ENCODE assay signal across 9 cellular contexts in the genomic region with DNA sequence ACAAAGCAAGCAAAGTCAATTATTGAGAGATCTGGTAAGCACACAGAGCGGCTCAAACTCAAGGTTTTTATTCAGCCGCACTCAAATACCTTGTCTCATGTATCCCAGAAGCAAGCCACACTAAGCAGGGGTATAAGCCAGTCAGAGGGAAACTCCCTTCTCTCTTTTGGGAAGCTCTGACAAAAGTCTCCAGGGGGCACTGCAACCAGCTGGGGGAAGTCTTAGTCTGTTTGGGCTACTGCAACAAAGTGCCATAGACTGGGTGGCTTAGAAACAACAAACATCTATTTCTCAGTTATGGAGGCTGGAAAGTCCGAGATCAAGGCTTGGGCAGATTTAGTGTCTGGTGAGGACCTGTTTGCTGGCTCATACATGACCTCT.
DNase-seq lines count a peak whose midpoint lies in the region; ATAC-seq and TF ChIP-seq lines count a peak whose summit lies in the region.
"Had no signal": no experiment of that assay in that cellular context is flagged by ENCODE, and none has a peak within 500 bp of the region (broad histone marks: within the 10 kb centered on the region; RNA-seq: fewer than 3 reads in every experiment).

No MANE protein-coding gene starts in this region.

- DNase-seq in COLO668 (lab: John Stamatoyannopoulos, UW; ENCODE audit: unreplicated experiment) = peak; percentile 12
- no peak for DNase-seq in HCT116 (ENCODE audit: low read depth, low spot score)
- no peak for DNase-seq in activated B cell treated with CpG ODN at 0.5 μM for 24 hours
- no peak for DNase-seq in lower lobe of right lung
- no peak for DNase-seq in NCI-H2029 treated with DMSO at 0.1 percent for 48 hours (lab: John Stamatoyannopoulos, UW)
- no peak for DNase-seq in activated naive CD4-positive, alpha-beta T cell treated with anti-CD3 and anti-CD28 coated beads, Interleukin-2, amount 50 U/mL, for 72 hours (ENCODE audit: low spot score in 2 of 2)
- DNase-seq in NCI-H2081 treated with DMSO at 0.1 percent for 48 hours (lab: John Stamatoyannopoulos, UW) = no peak
- no peak for DNase-seq in T-helper 2 cell
- DNase-seq: stimulated activated CD4-positive, alpha-beta T cell treated with anti-CD3 and anti-CD28 coated beads, Interleukin-2, amount 100 ng/mL, for 24 hours had no signal

- H3K79me2 ChIP-seq in HCT116 (ENCODE audit: insufficient read depth, low read length) = no peaks in the 10 kb centered on the region

- H4K20me1 ChIP-seq in HCT116 (ENCODE audit: insufficient read depth) = no peaks in the 10 kb centered on the region

- no peaks in the 10 kb centered on the region for H3K36me3 ChIP-seq in HCT116 (ENCODE audit: control insufficient read depth in 1 of 2, insufficient read depth in 2 of 2, low read length in 2 of 2)
- H3K36me3 ChIP-seq in lower lobe of right lung = no peaks in the 10 kb centered on the region

- no peak overlapping the region for H3K27ac Mint-ChIP-seq in activated B cell treated with CpG ODN at 0.5 μM for 24 hours
- H3K27ac Mint-ChIP-seq in activated naive CD4-positive, alpha-beta T cell treated with anti-CD3 and anti-CD28 coated beads, Interleukin-2, amount 50 U/mL, for 72 hours = no peak overlapping the region

- H2AFZ ChIP-seq in HCT116 (ENCODE audit: low read depth, low read length, poor library complexity, severe bottlenecking) = peak overlapping the region; percentile 39

- no peak overlapping the region for H3K4me3 ChIP-seq in HCT116 (replicated peaks in 1 of 2; ENCODE audit: low read depth in 1 of 2, low read length in 2 of 2)
- H3K4me3 ChIP-seq in lower lobe of right lung = no peak overlapping the region

- H3K36me3 Mint-ChIP-seq in activated B cell treated with CpG ODN at 0.5 μM for 24 hours (ENCODE audit: low read depth) = no peaks in the 10 kb centered on the region
- H3K36me3 Mint-ChIP-seq in activated naive CD4-positive, alpha-beta T cell treated with anti-CD3 and anti-CD28 coated beads, Interleukin-2, amount 50 U/mL, for 72 hours = no peaks in the 10 kb centered on the region

- H3K9me3 Mint-ChIP-seq in activated B cell treated with CpG ODN at 0.5 μM for 24 hours = no peaks in the 10 kb centered on the region
- H3K9me3 Mint-ChIP-seq in activated naive CD4-positive, alpha-beta T cell treated with anti-CD3 and anti-CD28 coated beads, Interleukin-2, amount 50 U/mL, for 72 hours = no peaks in the 10 kb centered on the region

- H3K4me2 ChIP-seq in HCT116 (ENCODE audit: low read length) = no peak overlapping the region

- no peaks in the 10 kb centered on the region for H3K27me3 ChIP-seq in HCT116 (ENCODE audit: insufficient read depth, low read length)
- H3K27me3 ChIP-seq in lower lobe of right lung (ENCODE audit: low read depth) = no peaks in the 10 kb centered on the region

- peak; percentile 36 for TF ChIP-seq RAD21 in HCT116 (IDR thresholded peaks at IDR 0.05; ENCODE audit: low read depth)

- POLR2A ChIA-PET in HCT116 (lab: Charles Lee) = no interaction called here
- POLR2A ChIA-PET in activated B cell treated with CpG ODN at 0.5 μM for 24 hours (lab: Charles Lee) = interaction anchor here (1.0 kb wide), 1 partner anchor 96 kb away, joined by 3 read pairs; no protein-coding TSS in a partner anchor

- no peak for TF ChIP-seq POLR2A in HCT116 (IDR thresholded peaks at IDR 0.05; ENCODE audit: borderline replicate concordance, extremely low read depth, insufficient read depth, insufficient read length)

- H3K4me3 Mint-ChIP-seq in activated B cell treated with CpG ODN at 0.5 μM for 24 hours = no peak overlapping the region

- no peaks in the 10 kb centered on the region for H3K4me1 Mint-ChIP-seq in activated B cell treated with CpG ODN at 0.5 μM for 24 hours

- intact Hi-C loops in HCT116 (cut with micrococcal nuclease) (loop anchor here (2.0 kb wide), 1 partner anchor 246 kb away; a partner anchor contains a TSS), activated B cell treated with CpG ODN at 0.5 μM for 24 hours (cut with micrococcal nuclease) (loop anchor here (1.0 to 10.0 kb wide), 3 partner anchors 248 to 490 kb away; no protein-coding TSS in a partner anchor), lower lobe of right lung (cut with DNase I) (no loop called here)

- BruUV-seq in HCT116 (replicated peaks; lab: Mats Ljungman, UMichigan) = no TSS peak

- H3K9me3 ChIP-seq in HCT116 (ENCODE audit: control insufficient read depth in 1 of 2, insufficient read depth in 1 of 2, low read depth in 1 of 2, low read length in 2 of 2) = no peaks in the 10 kb centered on the region
- H3K9me3 ChIP-seq in lower lobe of right lung = no peaks in the 10 kb centered on the region

- no peaks in the 10 kb centered on the region; the same call in 1 of the 2 replicates for H3K9me2 ChIP-seq in HCT116 (ENCODE audit: insufficient read depth)

- CTCF ChIA-PET in HCT116 (lab: Charles Lee) = interaction anchor here (0.8 kb wide), 1 partner anchor 246 kb away, joined by 3 read pairs; a partner anchor contains a TSS
- CTCF ChIA-PET in activated B cell treated with CpG ODN at 0.5 μM for 24 hours (lab: Charles Lee) = interaction anchor here (0.7 to 1.6 kb wide), 4 partner anchors 246 to 280 kb away, joined by 3 to 7 read pairs (median 3); a partner anchor contains a TSS

- no peak overlapping the region for H3K27ac ChIP-seq in HCT116 (ENCODE audit: low read depth, low read length)
- H3K27ac ChIP-seq in lower lobe of right lung = no peak overlapping the region

- RAD21 ChIA-PET in HCT116 (lab: Charles Lee; ENCODE audit: low non-redundant PET in 1 of 2, low total read pairs in 2 of 2, uncharacterized antibody in 2 of 2, unreplicated experiment in 2 of 2) = no interaction called here

- ATAC-seq in HCT116 (peak; percentile 78), activated B cell treated with CpG ODN at 0.5 μM for 24 hours (ENCODE audit: low read depth) (peak; percentile 28), lower lobe of right lung (peak; percentile 40 to 43)
- no peak for ATAC-seq in activated naive CD4-positive, alpha-beta T cell treated with anti-CD3 and anti-CD28 coated beads, Interleukin-2, amount 50 U/mL, for 72 hours

- no peaks in the 10 kb centered on the region for H3K27me3 Mint-ChIP-seq in activated B cell treated with CpG ODN at 0.5 μM for 24 hours

- TF ChIP-seq CTCF in HCT116 (IDR thresholded peaks at IDR 0.05 in 2 of 3, conservative IDR thresholded peaks at IDR 0.05 in 1 of 3; ENCODE audit: borderline replicate concordance in 1 of 3, insufficient read depth in 1 of 3, low read depth in 2 of 3, low read length in 2 of 3) (0 out of 6 replicates have a peak, but pooled peaks have one; percentile 5 to 14 (median 13)), activated B cell treated with CpG ODN at 0.5 μM for 24 hours (IDR thresholded peaks at IDR 0.05) (no peak), lower lobe of right lung (IDR thresholded peaks at IDR 0.05) (no peak)

- no peak overlapping the region for H3K9ac ChIP-seq in HCT116 (ENCODE audit: low read length)

- H3K4me1 ChIP-seq in HCT116 (ENCODE audit: control insufficient read depth in 1 of 2, insufficient read depth in 2 of 2, low read length in 2 of 2) (peaks cover 0 to 9% of the 10 kb centered on the region in 2 experiments; a peak in 3 of 4 replicates), lower lobe of right lung (no peaks in the 10 kb centered on the region)

TF ChIP-seq in HCT116, 20 proteins besides CTCF, POLR2A, EP300 and RAD21:
- TF ChIP-seq, protein P1, sequence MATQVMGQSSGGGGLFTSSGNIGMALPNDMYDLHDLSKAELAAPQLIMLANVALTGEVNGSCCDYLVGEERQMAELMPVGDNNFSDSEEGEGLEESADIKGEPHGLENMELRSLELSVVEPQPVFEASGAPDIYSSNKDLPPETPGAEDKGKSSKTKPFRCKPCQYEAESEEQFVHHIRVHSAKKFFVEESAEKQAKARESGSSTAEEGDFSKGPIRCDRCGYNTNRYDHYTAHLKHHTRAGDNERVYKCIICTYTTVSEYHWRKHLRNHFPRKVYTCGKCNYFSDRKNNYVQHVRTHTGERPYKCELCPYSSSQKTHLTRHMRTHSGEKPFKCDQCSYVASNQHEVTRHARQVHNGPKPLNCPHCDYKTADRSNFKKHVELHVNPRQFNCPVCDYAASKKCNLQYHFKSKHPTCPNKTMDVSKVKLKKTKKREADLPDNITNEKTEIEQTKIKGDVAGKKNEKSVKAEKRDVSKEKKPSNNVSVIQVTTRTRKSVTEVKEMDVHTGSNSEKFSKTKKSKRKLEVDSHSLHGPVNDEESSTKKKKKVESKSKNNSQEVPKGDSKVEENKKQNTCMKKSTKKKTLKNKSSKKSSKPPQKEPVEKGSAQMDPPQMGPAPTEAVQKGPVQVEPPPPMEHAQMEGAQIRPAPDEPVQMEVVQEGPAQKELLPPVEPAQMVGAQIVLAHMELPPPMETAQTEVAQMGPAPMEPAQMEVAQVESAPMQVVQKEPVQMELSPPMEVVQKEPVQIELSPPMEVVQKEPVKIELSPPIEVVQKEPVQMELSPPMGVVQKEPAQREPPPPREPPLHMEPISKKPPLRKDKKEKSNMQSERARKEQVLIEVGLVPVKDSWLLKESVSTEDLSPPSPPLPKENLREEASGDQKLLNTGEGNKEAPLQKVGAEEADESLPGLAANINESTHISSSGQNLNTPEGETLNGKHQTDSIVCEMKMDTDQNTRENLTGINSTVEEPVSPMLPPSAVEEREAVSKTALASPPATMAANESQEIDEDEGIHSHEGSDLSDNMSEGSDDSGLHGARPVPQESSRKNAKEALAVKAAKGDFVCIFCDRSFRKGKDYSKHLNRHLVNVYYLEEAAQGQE (IDR thresholded peaks at IDR 0.05; ENCODE audit: low read depth) = no peak
- TF ChIP-seq, protein P2, sequence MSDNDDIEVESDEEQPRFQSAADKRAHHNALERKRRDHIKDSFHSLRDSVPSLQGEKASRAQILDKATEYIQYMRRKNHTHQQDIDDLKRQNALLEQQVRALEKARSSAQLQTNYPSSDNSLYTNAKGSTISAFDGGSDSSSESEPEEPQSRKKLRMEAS (IDR thresholded peaks at IDR 0.05) = no peak
- TF ChIP-seq JUND (IDR thresholded peaks at IDR 0.05) = no peak
- no peak for TF ChIP-seq ZNF274 (IDR thresholded peaks at IDR 0.05; ENCODE audit: low read depth, low read length)
- TF ChIP-seq SIN3A (IDR thresholded peaks at IDR 0.05; ENCODE audit: low read depth) = no peak
- TF ChIP-seq EGR1 (IDR thresholded peaks at IDR 0.05; ENCODE audit: low read depth) = no peak
- no peak for TF ChIP-seq FOSL1 (IDR thresholded peaks at IDR 0.05; ENCODE audit: low read depth)
- no peak for TF ChIP-seq CEBPB (IDR thresholded peaks at IDR 0.05; ENCODE audit: low read depth)
- TF ChIP-seq ZFX (IDR thresholded peaks at IDR 0.05) = no peak

Comparison
In these comparisons a context has a peak if more than half of its experiments do, and no peak if none do; other contexts are left out.
1. ATAC-seq: peak in HCT116 (single experiment), activated B cell treated with CpG ODN at 0.5 μM for 24 hours (single experiment) and lower lobe of right lung (2 of 2); none in activated naive CD4-positive, alpha-beta T cell treated with anti-CD3 and anti-CD28 coated beads, Interleukin-2, amount 50 U/mL, for 72 hours (0 of 2).
2. CTCF ChIP-seq: peak in HCT116 (3 of 3); none in activated B cell treated with CpG ODN at 0.5 μM for 24 hours (single experiment) and lower lobe of right lung (single experiment).